In the genomic region with DNA sequence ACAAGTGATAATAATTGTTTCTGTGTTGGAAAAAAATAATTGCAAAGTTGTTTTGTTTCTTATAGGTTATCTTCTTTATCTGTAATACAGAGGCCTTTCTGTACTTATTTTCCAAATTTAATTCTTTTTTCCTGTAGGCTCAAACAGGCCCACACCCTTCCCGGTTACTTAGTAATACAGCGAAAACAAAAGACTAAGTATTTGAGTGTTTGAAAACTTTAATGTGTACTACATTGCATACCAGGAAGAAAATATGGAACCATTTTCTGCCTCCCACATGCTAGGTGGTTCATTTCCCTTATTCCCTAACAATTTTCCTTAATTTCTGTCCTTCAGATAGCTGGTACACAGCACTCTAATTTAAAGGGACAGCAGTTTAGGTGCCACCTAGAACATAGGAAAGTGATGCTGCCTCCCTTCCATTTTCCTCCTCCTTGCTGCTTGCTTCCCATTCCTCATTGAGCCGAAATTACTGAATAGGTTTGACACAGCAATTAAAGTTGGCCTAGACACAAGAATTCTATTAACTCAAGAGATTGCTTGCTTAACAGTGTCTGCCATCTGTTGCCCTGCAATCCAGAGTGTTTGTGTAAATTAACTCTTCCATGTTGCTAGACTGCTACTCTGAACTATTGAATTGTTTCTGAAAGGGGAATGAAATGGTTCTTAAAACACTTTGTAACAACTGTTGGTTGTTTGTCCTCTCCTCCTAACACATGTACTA, we compare ENCODE assay signal across 11 cellular contexts. TPM values are rescaled to one million over a fixed set of nuclear protein-coding genes. Genes with fewer than 3 reads are reported as not detected.
DNase-seq lines count a peak whose midpoint lies in the region; ATAC-seq, FAIRE-seq and TF ChIP-seq lines count a peak whose summit lies in the region.
"Had no signal": no experiment of that assay in that cellular context is flagged by ENCODE, and none has a peak within 500 bp of the region (broad histone marks: within the 10 kb centered on the region; RNA-seq: fewer than 3 reads in every experiment).

No MANE protein-coding gene starts in this region.

- H3K27me3 Mint-ChIP-seq in natural killer cell (ENCODE audit: low read depth in 2 of 2), result no peaks in the 10 kb centered on the region
- no peaks in the 10 kb centered on the region for H3K27me3 Mint-ChIP-seq in natural killer cell treated with Interleukin-12 subunit alpha and Interleukin-12 subunit beta and Interleukin-15 and Interleukin-18, amount 100 ng/mL, for 72 hours

- peak; percentile 99 for FAIRE-seq in islet of Langerhans (lab: Jason Lieb, UNC)

- H3K36me3 Mint-ChIP-seq in natural killer cell, result peaks cover 27% of the 10 kb centered on the region
- H3K36me3 Mint-ChIP-seq in natural killer cell treated with Interleukin-12 subunit alpha and Interleukin-12 subunit beta and Interleukin-15 and Interleukin-18, amount 100 ng/mL, for 72 hours, result peaks cover 22% of the 10 kb centered on the region

- intact Hi-C loops in natural killer cell (cut with micrococcal nuclease), result no loop called here

- H3K4me1 Mint-ChIP-seq in natural killer cell, result peaks cover 40 to 50% of the 10 kb centered on the region in 2 donors
- peaks cover 29 to 41% of the 10 kb centered on the region in 2 donors for H3K4me1 Mint-ChIP-seq in natural killer cell treated with Interleukin-12 subunit alpha and Interleukin-12 subunit beta and Interleukin-15 and Interleukin-18, amount 100 ng/mL, for 72 hours (ENCODE audit: low read depth in 2 of 2)

- peak overlapping the region; percentile 2 for H3K4me3 Mint-ChIP-seq in natural killer cell
- H3K4me3 Mint-ChIP-seq in natural killer cell treated with Interleukin-12 subunit alpha and Interleukin-12 subunit beta and Interleukin-15 and Interleukin-18, amount 100 ng/mL, for 72 hours, result no peak overlapping the region

- peak overlapping the region; percentile 61 to 76 for H3K27ac Mint-ChIP-seq in natural killer cell
- H3K27ac Mint-ChIP-seq in natural killer cell treated with Interleukin-12 subunit alpha and Interleukin-12 subunit beta and Interleukin-15 and Interleukin-18, amount 100 ng/mL, for 72 hours, result peak overlapping the region in 1 of 2 donors; percentile 46

- DNase-seq in natural killer cell, result no peak
- no peak for DNase-seq in natural killer cell treated with Interleukin-12 subunit alpha and Interleukin-12 subunit beta and Interleukin-15 and Interleukin-18, amount 100 ng/mL, for 72 hours (ENCODE audit: low spot score)
- peak; percentile 75 for DNase-seq in amniotic epithelial cell (ENCODE audit: low read depth)
- DNase-seq in NCI-H187 (lab: John Stamatoyannopoulos, UW), result no peak
- DNase-seq in activated CD4-positive, CD25-positive, alpha-beta regulatory T cell treated with anti-CD3 and anti-CD28 coated beads, Interleukin-2, amount 50 U/mL, for 72 hours, result no peak
- DNase-seq: COR-L47; SIG-M5; stimulated activated CD4-positive, alpha-beta T cell treated with anti-CD3 and anti-CD28 coated beads, Interleukin-2, amount 100 ng/mL, for 24 hours had no signal

- no peak for TF ChIP-seq CTCF in natural killer cell (IDR thresholded peaks at IDR 0.05)

- ATAC-seq in natural killer cell, result no peak
- ATAC-seq in natural killer cell treated with Interleukin-12 subunit alpha and Interleukin-12 subunit beta and Interleukin-15 and Interleukin-18, amount 100 ng/mL, for 72 hours, result no peak
- ATAC-seq in HG03139 (IDR thresholded peaks at IDR 0.05; ENCODE audit: unreplicated experiment), result no peak
- no peak for ATAC-seq in GM18867 (IDR thresholded peaks at IDR 0.05; ENCODE audit: unreplicated experiment)

- H3K9me3 Mint-ChIP-seq in natural killer cell, result no peaks in the 10 kb centered on the region
- H3K9me3 Mint-ChIP-seq in natural killer cell treated with Interleukin-12 subunit alpha and Interleukin-12 subunit beta and Interleukin-15 and Interleukin-18, amount 100 ng/mL, for 72 hours, result no peaks in the 10 kb centered on the region

RNA-seq across cellular contexts. Expression of gene CYB5B, which starts 24.2 kb away (rescaled TPM):
- 100 to 1,000 TPM in 1 of 3 donors, 10 to 100 TPM in 2; 73.1 to 106 (median 88.4) TPM for total RNA-seq in natural killer cell
- 100 to 1,000 TPM; 162 to 230 TPM for total RNA-seq in natural killer cell treated with Interleukin-12 subunit alpha and Interleukin-12 subunit beta and Interleukin-15 and Interleukin-18, amount 100 ng/mL, for 72 hours
